Comparison of ENCODE assay signal across 14 cellular contexts in genomic region chr14:39628087-39628486, GRCh38.
DNase-seq lines count a peak whose midpoint lies in the region; ATAC-seq and TF ChIP-seq lines count a peak whose summit lies in the region.
"Had no signal": no experiment of that assay in that cellular context is flagged by ENCODE, and none has a peak within 500 bp of the region (broad histone marks: within the 10 kb centered on the region; RNA-seq: fewer than 3 reads in every experiment).

No MANE protein-coding gene starts in this region.

- peaks cover 2% of the 10 kb centered on the region for H3K4me1 Mint-ChIP-seq in T-helper 17 cell
- H3K4me1 Mint-ChIP-seq in central memory CD8-positive, alpha-beta T cell: no peaks in the 10 kb centered on the region
- H3K4me1 Mint-ChIP-seq: CD4-positive, CD25-positive, alpha-beta regulatory T cell had no signal

- no peak for DNase-seq in DND-41
- no peak for DNase-seq in T-helper 17 cell
- no peak for DNase-seq in central memory CD8-positive, alpha-beta T cell (ENCODE audit: low spot score in 2 of 2)
- DNase-seq in smooth muscle cell (lab: John Stamatoyannopoulos, UW; ENCODE audit: unreplicated experiment): no peak
- DNase-seq in NCI-H446 treated with DMSO at 0.1 percent for 48 hours (lab: John Stamatoyannopoulos, UW): no peak
- DNase-seq in globus pallidus (ENCODE audit: low spot score): no peak
- DNase-seq: ACHN; Calu3; CD4-positive, CD25-positive, alpha-beta regulatory T cell; DMS 273 treated with DMSO at 0.1 percent for 48 hours had no signal

- peaks cover 11% of the 10 kb centered on the region for H3K9me3 Mint-ChIP-seq in central memory CD8-positive, alpha-beta T cell

- H3K9ac ChIP-seq in DND-41 (ENCODE audit: low read depth, low read length) (no peak overlapping the region), smooth muscle cell (ENCODE audit: low read depth) (peak overlapping the region; percentile 46)
- H3K9ac ChIP-seq: BLaER1 treated with 17β-estradiol and CSF1 and Interleukin-3, amounts not matched to agents 10 nM and 100 nM had no signal

- no peaks in the 10 kb centered on the region for H3K79me2 ChIP-seq in DND-41 (ENCODE audit: insufficient read depth, low read length)
- no peaks in the 10 kb centered on the region for H3K79me2 ChIP-seq in smooth muscle cell (ENCODE audit: low read depth)

- no peaks in the 10 kb centered on the region for H3K27me3 Mint-ChIP-seq in T-helper 17 cell
- H3K27me3 Mint-ChIP-seq in central memory CD8-positive, alpha-beta T cell: no peaks in the 10 kb centered on the region
- H3K27me3 Mint-ChIP-seq: CD4-positive, CD25-positive, alpha-beta regulatory T cell had no signal

- H2AFZ ChIP-seq in DND-41 (ENCODE audit: low read depth, low read length): no peak overlapping the region
- no peak overlapping the region for H2AFZ ChIP-seq in smooth muscle cell (ENCODE audit: low read depth)

- TF ChIP-seq CTCF in DND-41 (IDR thresholded peaks at IDR 0.05; ENCODE audit: borderline replicate concordance, extremely low read depth, low read length, poor library complexity, severe bottlenecking) (no peak), smooth muscle cell (IDR thresholded peaks at IDR 0.05; ENCODE audit: borderline replicate concordance, insufficient read depth, poor library complexity, severe bottlenecking) (no peak)

- peak; percentile 85 for ATAC-seq in DND-41 (ENCODE audit: insufficient read depth, low read depth)
- ATAC-seq in T-helper 17 cell: peak; percentile 72
- ATAC-seq in central memory CD8-positive, alpha-beta T cell (replicated peaks; ENCODE audit: extremely low read depth, poor library complexity, severe bottlenecking): peak; percentile 70
- ATAC-seq in GM21423 (IDR thresholded peaks at IDR 0.05; ENCODE audit: unreplicated experiment): no peak

- 26% methylated on average over 3 of the region's 3 CpGs for WGBS in smooth muscle cell (ENCODE audit: low lambda C conversion rate)

- H3F3A ChIP-seq in smooth muscle cell (ENCODE audit: low read depth): peaks cover 5% of the 10 kb centered on the region

- H3K4me3 Mint-ChIP-seq in T-helper 17 cell: no peak overlapping the region
- H3K4me3 Mint-ChIP-seq in central memory CD8-positive, alpha-beta T cell: no peak overlapping the region
- H3K4me3 Mint-ChIP-seq: CD4-positive, CD25-positive, alpha-beta regulatory T cell had no signal

- no peaks in the 10 kb centered on the region for H3K36me3 Mint-ChIP-seq in T-helper 17 cell (ENCODE audit: low read depth)
- H3K36me3 Mint-ChIP-seq in central memory CD8-positive, alpha-beta T cell (ENCODE audit: insufficient read depth): no peaks in the 10 kb centered on the region
- H3K36me3 Mint-ChIP-seq: CD4-positive, CD25-positive, alpha-beta regulatory T cell had no signal

- peaks cover 13% of the 10 kb centered on the region; the same call in 1 of the 2 replicates for H3K4me1 ChIP-seq in DND-41 (ENCODE audit: insufficient read depth, low read length)
- peaks cover 8% of the 10 kb centered on the region for H3K4me1 ChIP-seq in smooth muscle cell (ENCODE audit: low read depth)
- H3K4me1 ChIP-seq: BLaER1 treated with 17β-estradiol and CSF1 and Interleukin-3, amounts not matched to agents 10 nM and 100 nM; HAP-1 had no signal

- H3K27ac Mint-ChIP-seq in T-helper 17 cell: no peak overlapping the region
- H3K27ac Mint-ChIP-seq in central memory CD8-positive, alpha-beta T cell (ENCODE audit: low read depth): no peak overlapping the region
- H3K27ac Mint-ChIP-seq: CD4-positive, CD25-positive, alpha-beta regulatory T cell had no signal

- H4K20me1 ChIP-seq in DND-41 (ENCODE audit: insufficient read depth, low read length) (no peaks in the 10 kb centered on the region), smooth muscle cell (ENCODE audit: low read depth) (no peaks in the 10 kb centered on the region)
- H4K20me1 ChIP-seq: BLaER1 treated with 17β-estradiol and CSF1 and Interleukin-3, amounts not matched to agents 10 nM and 100 nM had no signal

- no peaks in the 10 kb centered on the region for H3K9me3 ChIP-seq in DND-41 (ENCODE audit: insufficient read depth, low read length, severe bottlenecking)
- H3K9me3 ChIP-seq in T-helper 17 cell (ENCODE audit: control insufficient read depth, low read length, poor library complexity, severe bottlenecking): no peaks in the 10 kb centered on the region
- H3K9me3 ChIP-seq in smooth muscle cell (replicated peaks; ENCODE audit: low read depth): no peaks in the 10 kb centered on the region
- H3K9me3 ChIP-seq: HAP-1 had no signal

- H3K27me3 ChIP-seq in DND-41 (ENCODE audit: insufficient read depth, low read length, poor library complexity): no peaks in the 10 kb centered on the region
- H3K27me3 ChIP-seq in smooth muscle cell (ENCODE audit: low read depth): no peaks in the 10 kb centered on the region
- H3K27me3 ChIP-seq: BLaER1 treated with 17β-estradiol and CSF1 and Interleukin-3, amounts not matched to agents 10 nM and 100 nM had no signal

- no peak overlapping the region for H3K27ac ChIP-seq in DND-41 (ENCODE audit: low read length)
- H3K27ac ChIP-seq in smooth muscle cell (ENCODE audit: low read depth): peak overlapping the region; percentile 70
- H3K27ac ChIP-seq: BLaER1 treated with 17β-estradiol and CSF1 and Interleukin-3, amounts not matched to agents 10 nM and 100 nM; HL-60 had no signal

- H3K36me3 ChIP-seq in DND-41 (ENCODE audit: insufficient read depth, low read length) (no peaks in the 10 kb centered on the region), smooth muscle cell (ENCODE audit: low read depth) (no peaks in the 10 kb centered on the region)
- H3K36me3 ChIP-seq: BLaER1 treated with 17β-estradiol and CSF1 and Interleukin-3, amounts not matched to agents 10 nM and 100 nM; HAP-1 had no signal

- H3K4me2 ChIP-seq in DND-41 (ENCODE audit: insufficient read depth, low read length) (no peak overlapping the region), smooth muscle cell (peak overlapping the region; percentile 60)
- H3K4me2 ChIP-seq: BLaER1 treated with 17β-estradiol and CSF1 and Interleukin-3, amounts not matched to agents 10 nM and 100 nM had no signal

- H3K4me3 ChIP-seq in DND-41 (ENCODE audit: low read depth in 1 of 2, low read length in 2 of 2): no peak overlapping the region
- no peak overlapping the region for H3K4me3 ChIP-seq in smooth muscle cell
- H3K4me3 ChIP-seq: BLaER1 treated with 17β-estradiol and CSF1 and Interleukin-3, amounts not matched to agents 10 nM and 100 nM; HAP-1 had no signal
